17 cellular contexts compared by ENCODE assay signal in the genomic region with DNA sequence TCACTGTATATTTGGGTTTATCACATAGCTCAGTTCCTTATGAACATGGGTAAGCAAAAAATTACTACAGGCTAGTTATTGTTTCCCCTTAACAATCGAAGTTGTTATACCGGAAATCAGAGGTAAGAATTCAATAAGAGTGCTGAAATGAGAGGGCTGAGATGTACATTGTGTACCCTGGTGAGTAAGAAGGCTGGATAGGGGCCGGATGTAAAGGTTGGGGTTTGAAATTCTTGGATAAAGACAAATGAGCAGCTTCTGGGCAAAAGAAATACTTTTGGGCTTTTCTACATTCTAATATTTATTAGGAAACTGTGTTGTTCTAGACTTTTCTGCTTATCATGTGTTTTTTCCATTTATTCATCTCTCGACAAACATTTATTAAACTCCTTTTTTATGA.
"Had no signal": no experiment of that assay in that cellular context is flagged by ENCODE, and none has a peak within 500 bp of the region (broad histone marks: within the 10 kb centered on the region; RNA-seq: fewer than 3 reads in every experiment).

No MANE protein-coding gene starts in this region.

- H3K27ac ChIP-seq: body of pancreas, pancreas, tibial artery had no signal

- H3K9me3 Mint-ChIP-seq: WTC11 had no signal

- H3K36me3 ChIP-seq: pancreas, tibial artery had no signal

- H3K4me3 ChIP-seq: body of pancreas, pancreas, tibial artery had no signal

- DNase-seq: activated CD4-positive, alpha-beta T cell treated with anti-CD3 and anti-CD28 coated beads for 4 hours; activated CD8-positive, alpha-beta memory T cell treated with anti-CD3 and anti-CD28 coated beads, Interleukin-2, amount 50 U/mL, for 4 hours; activated CD8-positive, alpha-beta T cell treated with anti-CD3 and anti-CD28 coated beads, Interleukin-2, amount 10 ng/mL, durations not matched to agents 7 days and 5 days; activated gamma-delta T cell; activated T-cell treated with anti-CD3 and anti-CD28 coated beads, Interleukin-2, amount 50 U/mL, for 72 hours; amniotic stem cell; body of pancreas; cerebellar nuclear complex; naive B cell; pancreas; SW 1271; tibial artery had no signal

- ATAC-seq: activated CD8-positive, alpha-beta T cell treated with anti-CD3 and anti-CD28 coated beads, Interleukin-2, amount 10 ng/mL, durations not matched to agents 7 days and 5 days; activated naive CD4-positive, alpha-beta T cell treated with anti-CD3 and anti-CD28 coated beads, Interleukin-2, amount 50 U/mL, for 72 hours; activated T-cell treated with anti-CD3 and anti-CD28 coated beads, Interleukin-2, amount 50 U/mL, for 72 hours; body of pancreas; pancreas; stimulated activated effector memory CD8-positive, alpha-beta T cell treated with anti-CD3 and anti-CD28 coated beads, Interleukin-12 subunit alpha, Interleukin-12 subunit beta, amount 100 ng/mL, for 72 hours; WTC11 had no signal

- H3K4me3 Mint-ChIP-seq: activated CD8-positive, alpha-beta T cell treated with anti-CD3 and anti-CD28 coated beads, Interleukin-2, amount 10 ng/mL, durations not matched to agents 7 days and 5 days; activated T-cell treated with anti-CD3 and anti-CD28 coated beads, Interleukin-2, amount 50 U/mL, for 72 hours; naive B cell; stimulated activated effector memory CD8-positive, alpha-beta T cell treated with anti-CD3 and anti-CD28 coated beads, Interleukin-12 subunit alpha, Interleukin-12 subunit beta, amount 100 ng/mL, for 72 hours; WTC11 had no signal

- H3K4me1 Mint-ChIP-seq: naive B cell; stimulated activated effector memory CD8-positive, alpha-beta T cell treated with anti-CD3 and anti-CD28 coated beads, Interleukin-12 subunit alpha, Interleukin-12 subunit beta, amount 100 ng/mL, for 72 hours had no signal

- FAIRE-seq: pancreas, TTC549, urothelium cell line had no signal

- H3K27me3 ChIP-seq: body of pancreas, pancreas, tibial artery had no signal

- H3K4me1 ChIP-seq: body of pancreas, pancreas had no signal

- H3K36me3 Mint-ChIP-seq: activated naive CD4-positive, alpha-beta T cell treated with anti-CD3 and anti-CD28 coated beads, Interleukin-2, amount 50 U/mL, for 72 hours; stimulated activated effector memory CD8-positive, alpha-beta T cell treated with anti-CD3 and anti-CD28 coated beads, Interleukin-12 subunit alpha, Interleukin-12 subunit beta, amount 100 ng/mL, for 72 hours; WTC11 had no signal

- H3K27me3 Mint-ChIP-seq: naive B cell had no signal

- H3K27ac Mint-ChIP-seq: activated CD8-positive, alpha-beta T cell treated with anti-CD3 and anti-CD28 coated beads, Interleukin-2, amount 10 ng/mL, durations not matched to agents 7 days and 5 days; activated naive CD4-positive, alpha-beta T cell treated with anti-CD3 and anti-CD28 coated beads, Interleukin-2, amount 50 U/mL, for 72 hours; activated T-cell treated with anti-CD3 and anti-CD28 coated beads, Interleukin-2, amount 50 U/mL, for 72 hours; naive B cell; stimulated activated effector memory CD8-positive, alpha-beta T cell treated with anti-CD3 and anti-CD28 coated beads, Interleukin-12 subunit alpha, Interleukin-12 subunit beta, amount 100 ng/mL, for 72 hours; WTC11 had no signal

- H3K9me3 ChIP-seq: body of pancreas, pancreas, tibial artery had no signal
